16 cellular contexts compared by ENCODE assay signal in genomic region chr14:100296729-100297128, GRCh38. TPM values are rescaled to one million over a fixed set of nuclear protein-coding genes. Genes with fewer than 3 reads are reported as not detected.
A peak's percentile ranks its signal among the peaks of the same experiment; 100 is the strongest.
DNase-seq lines count a peak whose midpoint lies in the region; ATAC-seq and TF ChIP-seq lines count a peak whose summit lies in the region.
"Not testable (repeated sequence)": the region's sequence is repeated elsewhere in the genome, so short reads cannot be mapped to it uniquely, and the experiment has no call there.
"Had no signal": no experiment of that assay in that cellular context is flagged by ENCODE, and none has a peak within 500 bp of the region (broad histone marks: within the 10 kb centered on the region; RNA-seq: fewer than 3 reads in every experiment).

No MANE protein-coding gene starts in this region.

- not testable (repeated sequence) for H3K36me3 ChIP-seq in fibroblast of lung (ENCODE audit: control insufficient read depth, insufficient read depth, low read length)
- H3K36me3 ChIP-seq in lower lobe of right lung (peaks cover 18% of the 10 kb centered on the region), upper lobe of left lung (peaks cover 3 to 20% (median 15%) of the 10 kb centered on the region in 4 donors)

- peaks cover 22 to 32% of the 10 kb centered on the region in 2 donors for H3K36me3 Mint-ChIP-seq in CD14-positive monocyte
- H3K36me3 Mint-ChIP-seq in brain = peaks cover 19% of the 10 kb centered on the region
- peaks cover 2 to 13% of the 10 kb centered on the region in 2 donors for H3K36me3 Mint-ChIP-seq in stimulated activated naive B cell treated with anti-CD40 and anti-IgM and Interleukin-4, amounts not matched to agents 10 μg/mL and 1 μg/mL and 100 μg/mL, for 72 hours

- ATAC-seq in lower lobe of right lung; upper lobe of left lung (ENCODE audit: low FRiP score in 2 of 2): not testable (repeated sequence)
- peak in 1 of 2 donors; percentile 2 for ATAC-seq in stimulated activated naive B cell treated with anti-CD40 and anti-IgM and Interleukin-4, amounts not matched to agents 10 μg/mL and 1 μg/mL and 100 μg/mL, for 72 hours (replicated peaks)

- POLR2A ChIA-PET in RWPE1 (lab: Yijun Ruan, JAX; ENCODE audit: low non-redundant PET) = not testable (repeated sequence)

- H3K27ac ChIP-seq in RWPE1 (peak overlapping the region; percentile 41), lower lobe of right lung (peak overlapping the region; percentile 76), upper lobe of left lung (peak overlapping the region; percentile 55 to 80 (median 65))
- not testable (repeated sequence) for H3K27ac ChIP-seq in fibroblast of lung (ENCODE audit: insufficient read depth, low read length)

- H3K4me3 Mint-ChIP-seq in CD14-positive monocyte = peak overlapping the region; percentile 34 to 81
- H3K4me3 Mint-ChIP-seq in brain = peak overlapping the region in 2 of 5 experiments; percentile 18 to 64
- H3K4me3 Mint-ChIP-seq in stimulated activated naive B cell treated with anti-CD40 and anti-IgM and Interleukin-4, amounts not matched to agents 10 μg/mL and 1 μg/mL and 100 μg/mL, for 72 hours = peak overlapping the region; percentile 46 to 61

- H3K4me1 Mint-ChIP-seq in CD14-positive monocyte (peaks cover 35% of the 10 kb centered on the region), brain (peaks cover 16% of the 10 kb centered on the region)
- peaks cover 49 to 64% of the 10 kb centered on the region in 2 donors for H3K4me1 Mint-ChIP-seq in stimulated activated naive B cell treated with anti-CD40 and anti-IgM and Interleukin-4, amounts not matched to agents 10 μg/mL and 1 μg/mL and 100 μg/mL, for 72 hours

- TF ChIP-seq CTCF in CD14-positive monocyte (IDR thresholded peaks at IDR 0.05); RWPE1 (conservative IDR thresholded peaks at IDR 0.05; ENCODE audit: low read depth); brain (conservative IDR thresholded peaks at IDR 0.05); fibroblast of lung (conservative IDR thresholded peaks at IDR 0.05 in 1 of 2, IDR thresholded peaks at IDR 0.05 in 1 of 2; ENCODE audit: low read depth in 1 of 2, low read length in 2 of 2); lower lobe of right lung (IDR thresholded peaks at IDR 0.05); upper lobe of left lung (IDR thresholded peaks at IDR 0.05): not testable (repeated sequence)

- H3K9ac ChIP-seq in fibroblast of lung (ENCODE audit: insufficient read depth, low read length) = not testable (repeated sequence)

- not testable (repeated sequence) for H4K20me1 ChIP-seq in fibroblast of lung (ENCODE audit: control insufficient read depth, extremely low read depth, insufficient read depth, low read length)

- not testable (repeated sequence) for H3K4me3 ChIP-seq in fibroblast of lung (replicated peaks in 1 of 4; ENCODE audit: control extremely low read depth in 1 of 4, insufficient read depth in 1 of 4, low read depth in 3 of 4, low read length in 4 of 4); lower lobe of right lung; upper lobe of left lung

- H3K79me2 ChIP-seq in fibroblast of lung (ENCODE audit: control insufficient read depth, insufficient read depth, low read length) = not testable (repeated sequence)

- H3K4me2 ChIP-seq in fibroblast of lung (ENCODE audit: extremely low read depth, insufficient read depth, low read length) = peak overlapping the region; percentile 79

- 79 to 81% methylated on average over 11 of the region's 11 CpGs for WGBS in upper lobe of left lung, 2 donors

- CTCF ChIA-PET in RWPE1 (lab: Yijun Ruan, JAX) = not testable (repeated sequence)

- peak overlapping the region; percentile 91 to 97 (median 94) for H3K27ac Mint-ChIP-seq in CD14-positive monocyte
- H3K27ac Mint-ChIP-seq in brain = peak overlapping the region in 3 of 5 experiments; percentile 72 to 90 (median 89)
- peak overlapping the region; percentile 91 for H3K27ac Mint-ChIP-seq in stimulated activated naive B cell treated with anti-CD40 and anti-IgM and Interleukin-4, amounts not matched to agents 10 μg/mL and 1 μg/mL and 100 μg/mL, for 72 hours

- TF ChIP-seq POLR2A in upper lobe of left lung (IDR thresholded peaks at IDR 0.05) = not testable (repeated sequence)

- H3K9me3 Mint-ChIP-seq in CD14-positive monocyte; brain; stimulated activated naive B cell treated with anti-CD40 and anti-IgM and Interleukin-4, amounts not matched to agents 10 μg/mL and 1 μg/mL and 100 μg/mL, for 72 hours: not testable (repeated sequence)

- intact Hi-C loops in CD14-positive monocyte (cut with micrococcal nuclease); lower lobe of right lung (cut with DNase I); posterior vena cava (cut with DNase I): not testable (repeated sequence)

- H2AFZ ChIP-seq in fibroblast of lung (ENCODE audit: low read length) = not testable (repeated sequence)

- not testable (repeated sequence) for H3K27me3 ChIP-seq in fibroblast of lung (ENCODE audit: control insufficient read depth, insufficient read depth, low read length); lower lobe of right lung (ENCODE audit: low read depth); upper lobe of left lung

- H3K9me3 ChIP-seq in fibroblast of lung (ENCODE audit: control insufficient read depth, insufficient read depth, low read depth, low read length); lower lobe of right lung; upper lobe of left lung: not testable (repeated sequence)

- not testable (repeated sequence) for TF ChIP-seq EP300 in upper lobe of left lung (IDR thresholded peaks at IDR 0.05)

- DNase-seq in CD14-positive monocyte (ENCODE audit: low spot score) = peak; percentile 24
- not testable (repeated sequence) for DNase-seq in RWPE1 (ENCODE audit: low spot score); fibroblast of lung (ENCODE audit: low read depth in 2 of 2); stimulated activated naive B cell treated with anti-CD40 and anti-IgM and Interleukin-4, amounts not matched to agents 10 μg/mL and 1 μg/mL and 100 μg/mL, for 72 hours; upper lobe of left lung
- DNase-seq in lower lobe of right lung = peak; percentile 35
- peak; percentile 62 for DNase-seq in posterior vena cava (ENCODE audit: low spot score)

- not testable (repeated sequence) for H3K4me1 ChIP-seq in fibroblast of lung (ENCODE audit: control insufficient read depth, extremely low read depth, insufficient read depth, low read length)
- H3K4me1 ChIP-seq in lower lobe of right lung (peaks cover 24% of the 10 kb centered on the region), upper lobe of left lung (peaks cover 18 to 28% (median 23%) of the 10 kb centered on the region in 4 donors)

- not testable (repeated sequence) for H3K27me3 Mint-ChIP-seq in CD14-positive monocyte (ENCODE audit: low read depth in 3 of 3); brain; stimulated activated naive B cell treated with anti-CD40 and anti-IgM and Interleukin-4, amounts not matched to agents 10 μg/mL and 1 μg/mL and 100 μg/mL, for 72 hours

RNA-seq across cellular contexts. Expression of gene SLC25A29, which starts 9.5 kb away (rescaled TPM):
- 10 to 100 TPM; 16.9 to 33.3 TPM for polyA plus RNA-seq in CD14-positive monocyte
- polyA plus RNA-seq in brain (ENCODE audit: insufficient read depth, low read depth, low replicate concordance) = 50.1 TPM
- 21.8 and 24.1 TPM in 2 replicates for total RNA-seq in fibroblast of lung
- 6.2 and 8.8 TPM in 2 replicates for polyA plus RNA-seq in fibroblast of lung
- 8.8 and 14.5 TPM in 2 replicates for polyA plus RNA-seq in fibroblast of lung (2012)
- 4.6 and 12.6 TPM in 2 replicates for polyA minus RNA-seq in fibroblast of lung (ENCODE audit: low replicate concordance)
- total RNA-seq in lower lobe of right lung = 76.0 TPM
- 10 to 100 TPM; 23.6 to 27.4 TPM for total RNA-seq in posterior vena cava
- 100 to 1,000 TPM in 2 of 6 donors, 10 to 100 TPM in 4; 81.5 to 275 (median 96.6) TPM for total RNA-seq in upper lobe of left lung

RNA-seq across cellular contexts. Expression of gene SLC25A47, which starts 26.4 kb away (rescaled TPM):
- polyA plus RNA-seq in CD14-positive monocyte = not detected
- polyA plus RNA-seq in brain (ENCODE audit: insufficient read depth, low read depth, low replicate concordance) = 0.27 TPM
- total RNA-seq in fibroblast of lung = under 0.01 TPM in 1 of 2 replicates, not detected in the other
- not detected in 2 replicates for polyA plus RNA-seq in fibroblast of lung
- not detected in 2 replicates for polyA plus RNA-seq in fibroblast of lung (2012)
- polyA minus RNA-seq in fibroblast of lung (ENCODE audit: low replicate concordance) = not detected in 2 replicates
- total RNA-seq in lower lobe of right lung = not detected
- total RNA-seq in posterior vena cava = not detected
- not detected for total RNA-seq in upper lobe of left lung
- total RNA-seq: activated naive CD8-positive, alpha-beta T cell treated with anti-CD3 and anti-CD28 coated beads for 36 hours; activated T-helper 2 cell treated with anti-CD3 and anti-CD28 coated beads, Interferon-gamma antibody, Interleukin-2, Interleukin-4, amounts not matched to agents 10 μg/mL and 5 μg/mL and 100 μg/mL, durations not matched to agents 14 hours and 24 hours and 36 hours; foreskin keratinocyte; naive thymus-derived CD8-positive, alpha-beta T cell; Right ventricle myocardium inferior; subcutaneous adipose tissue had no signal
- polyA plus RNA-seq: A549; BJ; foreskin keratinocyte; naive thymus-derived CD8-positive, alpha-beta T cell had no signal

RNA-seq across cellular contexts. Expression of gene YY1, which starts 57.8 kb away (rescaled TPM):
- polyA plus RNA-seq in CD14-positive monocyte = 10 to 100 TPM; 13.3 to 15.7 TPM
- polyA plus RNA-seq in brain (ENCODE audit: insufficient read depth, low read depth, low replicate concordance) = 43.9 TPM
- 37.5 and 40.8 TPM in 2 replicates for total RNA-seq in fibroblast of lung
- 33.8 and 41.9 TPM in 2 replicates for polyA plus RNA-seq in fibroblast of lung
- 41.6 and 46.1 TPM in 2 replicates for polyA plus RNA-seq in fibroblast of lung (2012)
- polyA minus RNA-seq in fibroblast of lung (ENCODE audit: low replicate concordance) = 12.4 and 17.8 TPM in 2 replicates
- total RNA-seq in lower lobe of right lung = 74.8 TPM
- total RNA-seq in posterior vena cava = 10 to 100 TPM; 41.4 to 46.2 TPM
- total RNA-seq in upper lobe of left lung = 10 to 100 TPM; 35.6 to 70.4 (median 52.4) TPM
